13 cellular contexts compared by ENCODE assay signal in the genomic region with DNA sequence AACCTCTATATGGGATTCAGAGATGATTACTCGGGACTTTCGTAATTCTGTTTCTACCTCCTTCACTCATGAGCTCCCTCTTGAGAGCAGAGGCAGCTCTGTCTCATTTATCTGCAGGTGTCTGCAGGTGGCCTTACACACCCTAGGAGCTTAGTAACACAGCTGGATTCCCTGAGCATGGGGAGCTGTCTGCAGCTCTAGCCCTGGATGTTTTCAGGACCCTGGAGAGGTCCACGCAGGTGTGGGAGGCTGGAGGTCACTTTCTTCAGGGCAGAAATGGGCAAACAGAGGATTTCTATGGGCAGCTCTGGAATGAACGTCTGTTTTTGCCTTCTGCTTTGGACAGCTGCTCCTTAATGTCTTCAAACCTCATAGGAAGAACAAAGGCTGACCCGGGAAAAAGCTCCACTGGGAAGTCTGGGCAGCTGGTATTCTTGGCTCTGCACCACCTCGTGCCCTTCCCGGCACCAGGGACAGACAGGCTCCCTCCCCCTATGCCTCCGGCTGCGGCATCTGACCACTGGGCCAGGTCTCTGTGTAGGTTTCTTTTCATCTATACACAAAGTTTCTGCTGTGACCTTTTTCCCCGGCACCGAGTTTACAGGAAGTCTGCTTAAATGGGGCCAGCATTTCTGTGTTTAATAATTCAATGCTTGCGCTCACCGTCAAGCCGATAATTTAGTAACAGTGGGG.
DNase-seq lines count a peak whose midpoint lies in the region; ATAC-seq and TF ChIP-seq lines count a peak whose summit lies in the region.
"Had no signal": no experiment of that assay in that cellular context is flagged by ENCODE, and none has a peak within 500 bp of the region (broad histone marks: within the 10 kb centered on the region; RNA-seq: fewer than 3 reads in every experiment).

No MANE protein-coding gene starts in this region.

- H3K9me3 ChIP-seq in OCI-LY7 (ENCODE audit: low read length): no peaks in the 10 kb centered on the region

- CTCF ChIA-PET in activated CD4-positive, alpha-beta T cell treated with anti-CD3 and anti-CD28 coated beads for 36 hours (lab: Charles Lee): interaction anchor here (0.6 kb wide), 1 partner anchor 421 kb away, joined by 3 read pairs; no protein-coding TSS in a partner anchor
- CTCF ChIA-PET in OCI-LY7 (lab: Charles Lee; ENCODE audit: unreplicated experiment): no interaction called here

- POLR2A ChIA-PET in activated CD4-positive, alpha-beta T cell treated with anti-CD3 and anti-CD28 coated beads for 36 hours (lab: Charles Lee): no interaction called here
- POLR2A ChIA-PET in OCI-LY7 (lab: Charles Lee): no interaction called here

- no peaks in the 10 kb centered on the region for H3K36me3 ChIP-seq in OCI-LY7 (ENCODE audit: insufficient read depth, low read length)

- H3K79me2 ChIP-seq in OCI-LY7 (ENCODE audit: insufficient read depth, low read depth, low read length): no peaks in the 10 kb centered on the region

- DNase-seq in activated CD4-positive, alpha-beta T cell treated with anti-CD3 and anti-CD28 coated beads for 36 hours: peak; percentile 32
- DNase-seq in activated CD4-positive, alpha-beta T cell treated with anti-CD3 and anti-CD28 coated beads for 4 hours: no peak
- DNase-seq in OCI-LY7 (ENCODE audit: low spot score) (peak; percentile 14), epidermal melanocyte (ENCODE audit: insufficient read length, low spot score) (peak; percentile 33), pons (ENCODE audit: low spot score) (peak; percentile 11), GM19238 (ENCODE audit: insufficient read length, low spot score) (no peak)
- DNase-seq: cortex of kidney; natural killer cell; NCI-H524 treated with DMSO at 0.1 percent for 48 hours; stimulated activated naive CD4-positive, alpha-beta T cell had no signal

- H3K4me2 ChIP-seq in OCI-LY7 (ENCODE audit: low read length): no peak overlapping the region

- intact Hi-C loops in activated CD4-positive, alpha-beta T cell treated with anti-CD3 and anti-CD28 coated beads for 36 hours (cut with DNase I, micrococcal nuclease): no loop called here
- intact Hi-C loops in OCI-LY7 (cut with micrococcal nuclease; ENCODE audit: unreplicated experiment): no loop called here

- H3K4me3 Mint-ChIP-seq in activated CD4-positive, alpha-beta T cell treated with anti-CD3 and anti-CD28 coated beads for 36 hours: no peak overlapping the region
- H3K4me3 Mint-ChIP-seq: natural killer cell; T-helper 2 cell treated with Interferon-gamma antibody and Interleukin-4, amounts not matched to agents 5 μg/mL and 100 μg/mL, for 36 hours had no signal

- no peak overlapping the region for H3K4me3 ChIP-seq in OCI-LY7 (ENCODE audit: low read depth, low read length, poor library complexity, severe bottlenecking)

- no peak overlapping the region for H3K27ac ChIP-seq in OCI-LY7 (ENCODE audit: low read depth, low read length, poor library complexity, severe bottlenecking)

- no peaks in the 10 kb centered on the region for H3K9me2 ChIP-seq in OCI-LY7 (ENCODE audit: insufficient read depth, low read length)

- H3K27me3 Mint-ChIP-seq in activated CD4-positive, alpha-beta T cell treated with anti-CD3 and anti-CD28 coated beads for 36 hours: peaks cover 3% of the 10 kb centered on the region

- H4K20me1 ChIP-seq in OCI-LY7 (ENCODE audit: insufficient read depth, low read length): no peaks in the 10 kb centered on the region

- no peaks in the 10 kb centered on the region for H3K9me3 Mint-ChIP-seq in activated CD4-positive, alpha-beta T cell treated with anti-CD3 and anti-CD28 coated beads for 36 hours (ENCODE audit: low read depth)
- H3K9me3 Mint-ChIP-seq: natural killer cell; T-helper 2 cell treated with Interferon-gamma antibody and Interleukin-4, amounts not matched to agents 5 μg/mL and 100 μg/mL, for 36 hours had no signal

- BruUV-seq in OCI-LY7 (replicated peaks; lab: Mats Ljungman, UMichigan): no TSS peak

- ATAC-seq in activated CD4-positive, alpha-beta T cell treated with anti-CD3 and anti-CD28 coated beads for 36 hours: no peak
- ATAC-seq in GM19351 (IDR thresholded peaks at IDR 0.05; ENCODE audit: unreplicated experiment) (no peak), HG03159 (IDR thresholded peaks at IDR 0.05; ENCODE audit: unreplicated experiment) (no peak)
- ATAC-seq: natural killer cell had no signal

- H3K4me1 ChIP-seq in OCI-LY7 (ENCODE audit: insufficient read depth, low read length, poor library complexity, severe bottlenecking): no peaks in the 10 kb centered on the region

- no peaks in the 10 kb centered on the region for H3K4me1 Mint-ChIP-seq in activated CD4-positive, alpha-beta T cell treated with anti-CD3 and anti-CD28 coated beads for 36 hours
- H3K4me1 Mint-ChIP-seq: natural killer cell had no signal

- no peak overlapping the region for H2AFZ ChIP-seq in OCI-LY7 (ENCODE audit: low read length)

- no peak for TF ChIP-seq CTCF in OCI-LY7 (conservative IDR thresholded peaks at IDR 0.05; ENCODE audit: low read length)

- H3K36me3 Mint-ChIP-seq in activated CD4-positive, alpha-beta T cell treated with anti-CD3 and anti-CD28 coated beads for 36 hours (ENCODE audit: low read depth): no peaks in the 10 kb centered on the region
- H3K36me3 Mint-ChIP-seq: natural killer cell had no signal

- no peak overlapping the region for H3K27ac Mint-ChIP-seq in activated CD4-positive, alpha-beta T cell treated with anti-CD3 and anti-CD28 coated beads for 36 hours
- H3K27ac Mint-ChIP-seq: natural killer cell; T-helper 2 cell treated with Interferon-gamma antibody and Interleukin-4, amounts not matched to agents 5 μg/mL and 100 μg/mL, for 36 hours had no signal

Comparison
In these comparisons a context has a peak if more than half of its experiments do, and no peak if none do; other contexts are left out.
1. DNase-seq: peak in activated CD4-positive, alpha-beta T cell treated with anti-CD3 and anti-CD28 coated beads for 36 hours (single experiment), OCI-LY7 (single experiment), epidermal melanocyte (single experiment) and pons (single experiment); none in activated CD4-positive, alpha-beta T cell treated with anti-CD3 and anti-CD28 coated beads for 4 hours (0 of 2) and GM19238 (single experiment).